Comparison of ENCODE assay signal across 12 cellular contexts in genomic region chr16:30652718-30653117, GRCh38. TPM values are rescaled to one million over a fixed set of nuclear protein-coding genes. Genes with fewer than 3 reads are reported as not detected.
DNase-seq lines count a peak whose midpoint lies in the region; ATAC-seq and TF ChIP-seq lines count a peak whose summit lies in the region.
"Had no signal": no experiment of that assay in that cellular context is flagged by ENCODE, and none has a peak within 500 bp of the region (broad histone marks: within the 10 kb centered on the region; RNA-seq: fewer than 3 reads in every experiment).

No MANE protein-coding gene starts in this region.

- no peaks in the 10 kb centered on the region for H3K9me2 ChIP-seq in neural cell (ENCODE audit: insufficient read depth, low read length)

- peak overlapping the region; percentile 86 to 97 (median 90) for H3K27ac Mint-ChIP-seq in CD4-positive, alpha-beta memory T cell
- peak overlapping the region; percentile 89 to 96 (median 94) for H3K27ac Mint-ChIP-seq in brain

- no peak for DNase-seq in CD4-positive, alpha-beta memory T cell
- DNase-seq in GDM1 (lab: John Stamatoyannopoulos, UW) (no peak), NOMO-1 (lab: John Stamatoyannopoulos, UW; ENCODE audit: unreplicated experiment in 2 of 2) (no peak), NCI-H510A (lab: John Stamatoyannopoulos, UW) (no peak)
- DNase-seq: activated CD4-positive, alpha-beta T cell treated with anti-CD3 and anti-CD28 coated beads for 48 hours; DMS153; thyroid gland had no signal

- H3K9ac ChIP-seq in neural cell (ENCODE audit: low read length) = no peak overlapping the region

- peaks cover 15% of the 10 kb centered on the region for H3K79me2 ChIP-seq in neural cell (replicated peaks; ENCODE audit: insufficient read depth, low read length)

- POLR2A ChIA-PET in CD4-positive, alpha-beta memory T cell (lab: Charles Lee; ENCODE audit: partially characterized antibody) = interaction anchor here (1.2 kb wide), 1 partner anchor 42 kb away, joined by 3 read pairs; the partner anchor contains the start of gene ZNF689

- H2AFZ ChIP-seq in neural cell (ENCODE audit: low read depth, low read length) = no peak overlapping the region

- no peak for TF ChIP-seq EP300 in neural cell (conservative IDR thresholded peaks at IDR 0.05; ENCODE audit: poor library complexity, severe bottlenecking)

- no peak overlapping the region for H3K4me3 ChIP-seq in CD4-positive, alpha-beta memory T cell (ENCODE audit: low read length in 2 of 2)
- H3K4me3 ChIP-seq in neural cell (ENCODE audit: low read length) = peak overlapping the region; percentile 96

- TF ChIP-seq CTCF in brain (conservative IDR thresholded peaks at IDR 0.05) (no peak), neural cell (IDR thresholded peaks at IDR 0.05; ENCODE audit: poor library complexity, severe bottlenecking) (no peak)

- peaks cover 35% of the 10 kb centered on the region for H3K36me3 ChIP-seq in CD4-positive, alpha-beta memory T cell (ENCODE audit: insufficient read depth, low read length)
- H3K36me3 ChIP-seq in KOPT-K1 (ENCODE audit: insufficient read depth, low read length) (peaks cover 52% of the 10 kb centered on the region), neural cell (ENCODE audit: insufficient read depth, low read length) (no peaks in the 10 kb centered on the region)

- no peak for TF ChIP-seq RAD21 in neural cell (conservative IDR thresholded peaks at IDR 0.05)

- H3K27ac ChIP-seq in CD4-positive, alpha-beta memory T cell (ENCODE audit: low read depth, low read length) = peak overlapping the region; percentile 96
- peak overlapping the region; percentile 88 for H3K27ac ChIP-seq in KOPT-K1 (ENCODE audit: low read depth, low read length, poor library complexity, severe bottlenecking)
- no peak overlapping the region for H3K27ac ChIP-seq in neural cell (ENCODE audit: low read length)
- H3K27ac ChIP-seq: cardiac muscle cell had no signal

- H4K20me1 ChIP-seq in neural cell (ENCODE audit: insufficient read depth) = no peaks in the 10 kb centered on the region

- H3F3A ChIP-seq in neural cell (ENCODE audit: insufficient read depth, low read length, poor library complexity, severe bottlenecking) = peaks cover 6% of the 10 kb centered on the region

- H3K27me3 Mint-ChIP-seq in CD4-positive, alpha-beta memory T cell = no peaks in the 10 kb centered on the region
- H3K27me3 Mint-ChIP-seq in brain = peaks cover 18% of the 10 kb centered on the region

- intact Hi-C loops in CD4-positive, alpha-beta memory T cell (cut with micrococcal nuclease) = no loop called here

- H3K4me1 ChIP-seq in CD4-positive, alpha-beta memory T cell (ENCODE audit: insufficient read depth, low read length) = peaks cover 34% of the 10 kb centered on the region

- no peaks in the 10 kb centered on the region for H3K9me3 ChIP-seq in CD4-positive, alpha-beta memory T cell (ENCODE audit: control insufficient read depth in 1 of 2, low read length in 2 of 2)
- H3K9me3 ChIP-seq in KOPT-K1 (ENCODE audit: insufficient read depth, low read length, poor library complexity, severe bottlenecking) = no peaks in the 10 kb centered on the region
- no peaks in the 10 kb centered on the region for H3K9me3 ChIP-seq in neural cell (ENCODE audit: low read length)
- H3K9me3 ChIP-seq: thyroid gland had no signal

- ATAC-seq in GM21717 (IDR thresholded peaks at IDR 0.05; ENCODE audit: unreplicated experiment) = no peak

- H3K9me3 Mint-ChIP-seq in CD4-positive, alpha-beta memory T cell = peaks cover 0 to 1% (median 0%) of the 10 kb centered on the region in 8 donors
- H3K9me3 Mint-ChIP-seq in brain = peaks cover 0 to 5% (median 3%) of the 10 kb centered on the region in 5 experiments

- H3K27me3 ChIP-seq in CD4-positive, alpha-beta memory T cell (ENCODE audit: insufficient read depth, low read length) = no peaks in the 10 kb centered on the region
- no peaks in the 10 kb centered on the region for H3K27me3 ChIP-seq in neural cell (ENCODE audit: insufficient read depth, low read depth, low read length)
- H3K27me3 ChIP-seq: cardiac muscle cell, thyroid gland had no signal

- peaks cover 18 to 45% (median 31%) of the 10 kb centered on the region in 4 donors for H3K4me1 Mint-ChIP-seq in CD4-positive, alpha-beta memory T cell
- peaks cover 51% of the 10 kb centered on the region for H3K4me1 Mint-ChIP-seq in brain

- H3K4me2 ChIP-seq in neural cell (ENCODE audit: low read length) = peak overlapping the region; percentile 67

- CTCF ChIA-PET in CD4-positive, alpha-beta memory T cell (lab: Charles Lee; ENCODE audit: partially characterized antibody) = interaction anchor here (0.7 to 1.4 kb wide), 2 partner anchors 8 to 42 kb away, joined by 3 read pairs; no protein-coding TSS in a partner anchor

- H3K4me3 Mint-ChIP-seq in CD4-positive, alpha-beta memory T cell = peak overlapping the region; percentile 79 to 100 (median 86)
- peak overlapping the region; percentile 86 to 100 (median 92) for H3K4me3 Mint-ChIP-seq in brain

- peaks cover 16 to 44% of the 10 kb centered on the region in 2 donors for H3K36me3 Mint-ChIP-seq in CD4-positive, alpha-beta memory T cell
- H3K36me3 Mint-ChIP-seq in brain = peaks cover 37% of the 10 kb centered on the region

TF ChIP-seq in neural cell, 6 proteins besides CTCF, POLR2A, EP300 and RAD21:
- TF ChIP-seq MXI1 (conservative IDR thresholded peaks at IDR 0.05; ENCODE audit: poor library complexity, severe bottlenecking) (no peak), SMC3 (conservative IDR thresholded peaks at IDR 0.05; ENCODE audit: poor library complexity) (no peak), TAF1 (IDR thresholded peaks at IDR 0.05; ENCODE audit: low read depth) (no peak), EZH2 (IDR thresholded peaks at IDR 0.05; ENCODE audit: borderline replicate concordance, insufficient read depth, low read length, poor library complexity, severe bottlenecking) (no peak), REST (IDR thresholded peaks at IDR 0.05; ENCODE audit: borderline replicate concordance) (no peak), POLR2AphosphoS5 (IDR thresholded peaks at IDR 0.05) (no peak)

RNA-seq across cellular contexts. Expression of gene PRR14, which starts 2.0 kb away (rescaled TPM):
- 100 to 1,000 TPM in 1 of 2 experiments, 10 to 100 TPM in 1; 92.0 to 100 TPM for total RNA-seq in CD4-positive, alpha-beta memory T cell
- 10 to 100 TPM in 1 of 2 donors, 1 to 10 TPM in 1; 8.7 to 25.9 TPM for polyA plus RNA-seq in CD4-positive, alpha-beta memory T cell
- 69.8 TPM for polyA plus RNA-seq in brain (ENCODE audit: insufficient read depth, low read depth, low replicate concordance)
- 23.3 and 31.2 TPM in 2 replicates for polyA plus RNA-seq in neural cell
- polyA minus RNA-seq in neural cell = 17.2 and 22.6 TPM in 2 replicates

RNA-seq across cellular contexts. Expression of gene FBRS, which starts 5.5 kb away (rescaled TPM):
- total RNA-seq in CD4-positive, alpha-beta memory T cell = 100 to 1,000 TPM; 164 to 172 TPM
- 1 to 10 TPM in 1 of 2 donors, under 1 TPM in 1; 0.70 to 7.9 TPM for polyA plus RNA-seq in CD4-positive, alpha-beta memory T cell
- polyA plus RNA-seq in brain (ENCODE audit: insufficient read depth, low read depth, low replicate concordance) (72.1 TPM), neural cell (19.0 and 24.2 TPM in 2 replicates)
- 20.7 and 41.1 TPM in 2 replicates for polyA minus RNA-seq in neural cell

RNA-seq across cellular contexts. Expression of gene ZNF689, which starts 42.5 kb away (rescaled TPM):
- 10 to 100 TPM; 13.1 to 14.5 TPM for total RNA-seq in CD4-positive, alpha-beta memory T cell
- 10 to 100 TPM; 11.9 to 13.5 TPM for polyA plus RNA-seq in CD4-positive, alpha-beta memory T cell
- polyA plus RNA-seq in brain (ENCODE audit: insufficient read depth, low read depth, low replicate concordance) (10.9 TPM), neural cell (10.6 and 13.9 TPM in 2 replicates)
- polyA minus RNA-seq in neural cell = 20.1 and 20.2 TPM in 2 replicates

RNA-seq across cellular contexts. Expression of gene SRCAP, which starts 46.3 kb away (rescaled TPM):
- 100 to 1,000 TPM; 101 to 115 TPM for total RNA-seq in CD4-positive, alpha-beta memory T cell
- 10 to 100 TPM in 1 of 2 donors, 1 to 10 TPM in 1; 1.2 to 35.4 TPM for polyA plus RNA-seq in CD4-positive, alpha-beta memory T cell
- polyA plus RNA-seq in brain (ENCODE audit: insufficient read depth, low read depth, low replicate concordance) (40.4 TPM), neural cell (0.76 and 2.4 TPM in 2 replicates)
- polyA minus RNA-seq in neural cell = 34.6 and 36.9 TPM in 2 replicates
